ENCODE assay signal across 8 cellular contexts in the genomic region with DNA sequence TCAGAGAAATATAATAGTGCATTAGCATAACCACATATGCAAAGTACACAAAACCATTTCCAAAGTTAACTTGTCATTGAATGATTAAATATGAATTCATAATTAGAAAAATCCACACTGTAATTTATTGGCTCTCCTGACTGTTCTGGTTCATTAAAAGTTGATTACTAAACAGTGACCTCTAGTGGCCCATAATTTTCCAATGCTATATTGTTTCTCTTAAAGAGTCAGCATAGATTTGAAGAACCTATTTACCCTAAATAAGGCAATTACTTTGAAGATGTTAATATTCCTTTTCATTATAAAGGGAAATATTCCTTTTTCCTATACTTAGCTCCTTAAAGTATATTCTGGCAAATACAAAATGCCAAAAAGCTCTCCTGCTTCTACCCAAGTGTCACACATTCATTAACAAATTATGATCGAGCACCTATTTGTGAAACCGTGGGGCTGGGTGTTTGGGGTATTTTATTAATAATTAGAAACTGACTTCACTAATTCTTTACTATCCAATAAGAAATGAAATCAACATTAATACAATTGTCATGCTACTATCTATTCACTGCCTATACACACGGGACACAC.
DNase-seq lines count a peak whose midpoint lies in the region; ATAC-seq and TF ChIP-seq lines count a peak whose summit lies in the region.

No MANE protein-coding gene starts in this region.

- CTCF ChIA-PET in Calu3 (lab: Charles Lee), result interaction anchor here (0.6 kb wide), 1 partner anchor 381 kb away, joined by 5 read pairs; no protein-coding TSS in a partner anchor

- H3K27ac ChIP-seq in Karpas-422 (ENCODE audit: low read length) (no peak overlapping the region), Peyer's patch (no peak overlapping the region)

- H4K20me1 ChIP-seq in Karpas-422 (ENCODE audit: insufficient read depth, low read depth, low read length), result 0 out of 2 replicates have a peak, but pooled peaks cover 22% of the 10 kb centered on the region

- H3K36me3 Mint-ChIP-seq in Calu3 (ENCODE audit: insufficient read depth, unreplicated experiment), result no peaks in the 10 kb centered on the region
- no peaks in the 10 kb centered on the region for H3K36me3 Mint-ChIP-seq in nephron progenitor cell (ENCODE audit: low read depth)

- H3K27me3 ChIP-seq in Karpas-422 (ENCODE audit: low read length) (no peaks in the 10 kb centered on the region), Peyer's patch (no peaks in the 10 kb centered on the region)

- H3K27me3 Mint-ChIP-seq in Calu3 (ENCODE audit: unreplicated experiment) (no peaks in the 10 kb centered on the region), nephron progenitor cell (ENCODE audit: low read depth, poor library complexity) (peaks cover 8% of the 10 kb centered on the region)

- H3K9ac ChIP-seq in Karpas-422 (ENCODE audit: low read length), result no peak overlapping the region

- TF ChIP-seq CTCF in Calu3 (IDR thresholded peaks at IDR 0.05; ENCODE audit: unreplicated experiment), result peak; percentile 42
- peak in 5 of 6 experiments; percentile 44 to 72 (median 67) for TF ChIP-seq CTCF in Peyer's patch (IDR thresholded peaks at IDR 0.05)
- peak; percentile 56 for TF ChIP-seq CTCF in epithelial cell of proximal tubule (conservative IDR thresholded peaks at IDR 0.05; ENCODE audit: low read depth, low read length)
- TF ChIP-seq CTCF in nephron progenitor cell (IDR thresholded peaks at IDR 0.05), result peak; percentile 72

- H3K9me3 Mint-ChIP-seq in Calu3 (ENCODE audit: low read depth, unreplicated experiment), result no peaks in the 10 kb centered on the region
- H3K9me3 Mint-ChIP-seq in nephron progenitor cell, result no peaks in the 10 kb centered on the region

- H3K4me1 ChIP-seq in Karpas-422 (ENCODE audit: low read length), result peaks cover 27% of the 10 kb centered on the region
- H3K4me1 ChIP-seq in Peyer's patch, result no peaks in the 10 kb centered on the region

- H3K9me2 ChIP-seq in Karpas-422 (replicated peaks; ENCODE audit: insufficient read depth, low read length), result no peaks in the 10 kb centered on the region

- DNase-seq in Calu3, result peak; percentile 34
- peak; percentile 80 for DNase-seq in Karpas-422
- DNase-seq in Peyer's patch, result no peak
- no peak for DNase-seq in epithelial cell of proximal tubule (ENCODE audit: low read depth)
- DNase-seq in nephron progenitor cell, result peak; percentile 11

- H3K27ac Mint-ChIP-seq in Calu3 (ENCODE audit: unreplicated experiment) (no peak overlapping the region), nephron progenitor cell (no peak overlapping the region)

- H3K4me2 ChIP-seq in Karpas-422 (ENCODE audit: low read depth, low read length, poor library complexity, severe bottlenecking), result no peak overlapping the region

- ATAC-seq in GM19397 (IDR thresholded peaks at IDR 0.05; ENCODE audit: unreplicated experiment) (no peak), HG03039 (IDR thresholded peaks at IDR 0.05; ENCODE audit: unreplicated experiment) (no peak), HG03354 (IDR thresholded peaks at IDR 0.05; ENCODE audit: poor library complexity, severe bottlenecking, unreplicated experiment) (no peak)

- no peak overlapping the region for H3K4me3 ChIP-seq in Karpas-422 (ENCODE audit: low read length)
- H3K4me3 ChIP-seq in Peyer's patch, result no peak overlapping the region
- H3K4me3 ChIP-seq in epithelial cell of proximal tubule (ENCODE audit: low read depth, low read length), result no peak overlapping the region

- H3K36me3 ChIP-seq in Karpas-422 (ENCODE audit: insufficient read depth, low read length), result no peaks in the 10 kb centered on the region
- no peaks in the 10 kb centered on the region for H3K36me3 ChIP-seq in Peyer's patch

- TF ChIP-seq POLR2A in Peyer's patch (IDR thresholded peaks at IDR 0.05), result no peak

- H3K4me3 Mint-ChIP-seq in Calu3 (ENCODE audit: low read depth, unreplicated experiment) (no peak overlapping the region), nephron progenitor cell (no peak overlapping the region)

- H2AFZ ChIP-seq in Karpas-422 (ENCODE audit: low read length), result no peak overlapping the region

- H3K9me3 ChIP-seq in Karpas-422 (ENCODE audit: low read length), result no peaks in the 10 kb centered on the region
- H3K9me3 ChIP-seq in Peyer's patch, result no peaks in the 10 kb centered on the region

- peaks cover 15% of the 10 kb centered on the region for H3K4me1 Mint-ChIP-seq in Calu3 (ENCODE audit: low read depth, unreplicated experiment)
- H3K4me1 Mint-ChIP-seq in nephron progenitor cell, result peaks cover 12% of the 10 kb centered on the region

- no peaks in the 10 kb centered on the region for H3K79me2 ChIP-seq in Karpas-422 (ENCODE audit: low read length)

- intact Hi-C loops in Calu3 (cut with micrococcal nuclease; ENCODE audit: unreplicated experiment), result loop anchor here (1.0 to 5.0 kb wide), 3 partner anchors 341 to 366 kb away; no protein-coding TSS in a partner anchor

- no TSS peak for BruUV-seq in Calu3 (replicated peaks; lab: Mats Ljungman, UMichigan)

Comparison
In these comparisons a context has a peak if more than half of its experiments do, and no peak if none do; other contexts are left out.
1. DNase-seq: peak in Calu3 (single experiment), Karpas-422 (single experiment) and nephron progenitor cell (single experiment); none in Peyer's patch (0 of 3) and epithelial cell of proximal tubule (single experiment).
2. Peak in every context shown above with its lines, with median percentiles within 50 percentile points of each other: CTCF ChIP-seq.